Comparison of ENCODE assay signal across 29 cellular contexts in the genomic region with DNA sequence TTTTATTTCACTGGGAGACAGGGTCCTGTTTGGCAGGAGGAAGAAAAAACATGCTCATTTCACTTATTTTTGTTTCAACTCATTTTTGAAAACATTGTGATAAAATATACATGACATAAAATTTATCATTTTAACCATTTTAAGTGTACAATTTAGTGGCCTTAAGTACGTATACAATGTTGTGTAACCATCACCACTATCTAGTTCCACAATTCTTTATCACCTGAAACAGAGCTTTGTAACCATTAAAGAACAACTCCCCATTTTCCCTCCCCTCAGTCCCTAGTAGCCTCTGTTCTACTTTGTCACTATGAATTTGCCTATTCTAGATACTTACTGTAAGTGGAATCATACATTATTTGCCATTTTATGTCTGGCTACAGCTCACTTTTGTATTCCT.
"Had no signal": no experiment of that assay in that cellular context is flagged by ENCODE, and none has a peak within 500 bp of the region (broad histone marks: within the 10 kb centered on the region; RNA-seq: fewer than 3 reads in every experiment).

No MANE protein-coding gene starts in this region.

- H3K27ac ChIP-seq: stomach, suprapubic skin, testis, thoracic aorta, thyroid gland, tibial artery, tibial nerve, transverse colon, upper lobe of left lung, upper lobe of right lung, uterus, vagina had no signal

- H3K4me3 ChIP-seq: stomach, suprapubic skin, testis, thoracic aorta, thyroid gland, tibial artery, tibial nerve, transverse colon, upper lobe of left lung, upper lobe of right lung, uterus, vagina had no signal

- FAIRE-seq: urothelium cell line had no signal

- DNase-seq: stimulated activated CD4-positive, alpha-beta T cell treated with anti-CD3 and anti-CD28 coated beads, Interleukin-2, amount 100 ng/mL, for 48 hours; stimulated activated CD4-positive, alpha-beta T cell treated with anti-CD3 and anti-CD28 coated beads, Interleukin-4, amount 100 ng/mL, for 1 hour; stimulated activated CD4-positive, alpha-beta T cell treated with anti-CD3 and anti-CD28 coated beads, Interleukin-4, amount 100 ng/mL, for 24 hours; stimulated activated CD4-positive, alpha-beta T cell treated with anti-CD3 and anti-CD28 coated beads, Interleukin-4, amount 100 ng/mL, for 4 hours; stimulated activated CD8-positive, alpha-beta memory T cell treated with anti-CD3 and anti-CD28 coated beads, Interleukin-4, amount 100 ng/mL, for 48 hours; stimulated activated naive B cell treated with anti-CD40 and anti-IgM and Interleukin-4, amounts not matched to agents 10 μg/mL and 1 μg/mL and 100 μg/mL, for 72 hours; stimulated activated naive CD4-positive, alpha-beta T cell; stimulated activated naive CD4-positive, alpha-beta T cell treated with Interleukin-2 at 50 U/mL for 16 hours; stimulated activated naive CD8-positive, alpha-beta T cell treated with anti-CD3 and anti-CD28 coated beads, Interleukin-15, amount 100 ng/mL, for 72 hours; stimulated activated naive CD8-positive, alpha-beta T cell treated with anti-CD3 and anti-CD28 coated beads, Interleukin-15, Interleukin-2, amounts not matched to agents 100 U/mL and 50 U/mL, for 24 hours; stomach; substantia nigra; testis; thyroid gland; tibial artery; transverse colon; trophoblast cell; upper lobe of left lung; upper lobe of right lung; uterus had no signal

- H3K36me3 ChIP-seq: stomach, suprapubic skin, thoracic aorta, thyroid gland, tibial artery, tibial nerve, transverse colon, upper lobe of left lung, upper lobe of right lung, uterus, vagina had no signal

- H3K9me3 ChIP-seq: stomach, suprapubic skin, testis, thoracic aorta, thyroid gland, tibial artery, tibial nerve, transverse colon, upper lobe of left lung, upper lobe of right lung, uterus, vagina had no signal

- H3K27ac Mint-ChIP-seq: stimulated activated effector memory CD8-positive, alpha-beta T cell treated with anti-CD3 and anti-CD28 coated beads, Interleukin-12 subunit alpha, Interleukin-12 subunit beta, amount 100 ng/mL, for 72 hours; stimulated activated memory B cell treated with anti-CD40 and anti-IgM and Interleukin-4, amounts not matched to agents 10 μg/mL and 1 μg/mL and 100 μg/mL, for 72 hours; stimulated activated naive B cell treated with anti-CD40 and anti-IgM and Interleukin-4, amounts not matched to agents 10 μg/mL and 1 μg/mL and 100 μg/mL, for 72 hours; stimulated activated naive CD8-positive, alpha-beta T cell treated with anti-CD3 and anti-CD28 coated beads, Interleukin-15, amount 100 ng/mL, for 72 hours; stimulated activated naive CD8-positive, alpha-beta T cell treated with anti-CD3 and anti-CD28 coated beads, Interleukin-15, Interleukin-2, amounts not matched to agents 100 ng/mL and 50 ng/mL, for 24 hours; type B pancreatic cell had no signal

- H3K4me1 ChIP-seq: stomach, suprapubic skin, thyroid gland, tibial artery, transverse colon, upper lobe of left lung, upper lobe of right lung, uterus, vagina had no signal

- H3K4me3 Mint-ChIP-seq: stimulated activated effector memory CD8-positive, alpha-beta T cell treated with anti-CD3 and anti-CD28 coated beads, Interleukin-12 subunit alpha, Interleukin-12 subunit beta, amount 100 ng/mL, for 72 hours; stimulated activated memory B cell treated with anti-CD40 and anti-IgM and Interleukin-4, amounts not matched to agents 10 μg/mL and 1 μg/mL and 100 μg/mL, for 72 hours; stimulated activated naive B cell treated with anti-CD40 and anti-IgM and Interleukin-4, amounts not matched to agents 10 μg/mL and 1 μg/mL and 100 μg/mL, for 72 hours; stimulated activated naive CD8-positive, alpha-beta T cell treated with anti-CD3 and anti-CD28 coated beads, Interleukin-15, amount 100 ng/mL, for 72 hours; stimulated activated naive CD8-positive, alpha-beta T cell treated with anti-CD3 and anti-CD28 coated beads, Interleukin-15, Interleukin-2, amounts not matched to agents 100 ng/mL and 50 ng/mL, for 24 hours; type B pancreatic cell had no signal

- H3K36me3 Mint-ChIP-seq: stimulated activated effector memory CD8-positive, alpha-beta T cell treated with anti-CD3 and anti-CD28 coated beads, Interleukin-12 subunit alpha, Interleukin-12 subunit beta, amount 100 ng/mL, for 72 hours; stimulated activated memory B cell treated with anti-CD40 and anti-IgM and Interleukin-4, amounts not matched to agents 10 μg/mL and 1 μg/mL and 100 μg/mL, for 72 hours; stimulated activated naive B cell treated with anti-CD40 and anti-IgM and Interleukin-4, amounts not matched to agents 10 μg/mL and 1 μg/mL and 100 μg/mL, for 72 hours; type B pancreatic cell had no signal

- ATAC-seq: stimulated activated effector memory CD8-positive, alpha-beta T cell treated with anti-CD3 and anti-CD28 coated beads, Interleukin-12 subunit alpha, Interleukin-12 subunit beta, amount 100 ng/mL, for 72 hours; stimulated activated memory B cell treated with anti-CD40 and anti-IgM and Interleukin-4, amounts not matched to agents 10 μg/mL and 1 μg/mL and 100 μg/mL, for 72 hours; stimulated activated naive B cell treated with anti-CD40 and anti-IgM and Interleukin-4, amounts not matched to agents 10 μg/mL and 1 μg/mL and 100 μg/mL, for 72 hours; stimulated activated naive CD8-positive, alpha-beta T cell treated with anti-CD3 and anti-CD28 coated beads, Interleukin-15, amount 100 ng/mL, for 72 hours; stimulated activated naive CD8-positive, alpha-beta T cell treated with anti-CD3 and anti-CD28 coated beads, Interleukin-15, Interleukin-2, amounts not matched to agents 100 U/mL and 50 U/mL, for 24 hours; upper lobe of right lung had no signal

- H3K9me3 Mint-ChIP-seq: stimulated activated effector memory CD8-positive, alpha-beta T cell treated with anti-CD3 and anti-CD28 coated beads, Interleukin-12 subunit alpha, Interleukin-12 subunit beta, amount 100 ng/mL, for 72 hours; stimulated activated memory B cell treated with anti-CD40 and anti-IgM and Interleukin-4, amounts not matched to agents 10 μg/mL and 1 μg/mL and 100 μg/mL, for 72 hours; stimulated activated naive B cell treated with anti-CD40 and anti-IgM and Interleukin-4, amounts not matched to agents 10 μg/mL and 1 μg/mL and 100 μg/mL, for 72 hours; stimulated activated naive CD8-positive, alpha-beta T cell treated with anti-CD3 and anti-CD28 coated beads, Interleukin-15, amount 100 ng/mL, for 72 hours; stimulated activated naive CD8-positive, alpha-beta T cell treated with anti-CD3 and anti-CD28 coated beads, Interleukin-15, Interleukin-2, amounts not matched to agents 100 ng/mL and 50 ng/mL, for 24 hours; type B pancreatic cell had no signal

- H3K4me1 Mint-ChIP-seq: stimulated activated effector memory CD8-positive, alpha-beta T cell treated with anti-CD3 and anti-CD28 coated beads, Interleukin-12 subunit alpha, Interleukin-12 subunit beta, amount 100 ng/mL, for 72 hours; stimulated activated memory B cell treated with anti-CD40 and anti-IgM and Interleukin-4, amounts not matched to agents 10 μg/mL and 1 μg/mL and 100 μg/mL, for 72 hours; stimulated activated naive B cell treated with anti-CD40 and anti-IgM and Interleukin-4, amounts not matched to agents 10 μg/mL and 1 μg/mL and 100 μg/mL, for 72 hours; stimulated activated naive CD8-positive, alpha-beta T cell treated with anti-CD3 and anti-CD28 coated beads, Interleukin-15, amount 100 ng/mL, for 72 hours had no signal

- H3K27me3 ChIP-seq: suprapubic skin, testis, thyroid gland, tibial artery, tibial nerve, upper lobe of left lung, upper lobe of right lung, uterus, vagina had no signal
